In genomic region chr7:143892527-143893300, GRCh38 we compare ENCODE assay signal across 1 cellular context.
A peak's percentile ranks its signal among the peaks of the same experiment; 100 is the strongest.
TF ChIP-seq lines count a peak whose summit lies in the region.

No MANE protein-coding gene starts in this region.

TF ChIP-seq in K562, 482 proteins besides CTCF, POLR2A, EP300 and RAD21 (continued from another document):
- TF ChIP-seq EHMT2 (IDR thresholded peaks at IDR 0.05) (no peak; the same call in 1 of the 2 replicates), OTX1 (CRISPR knock-in tag; IDR thresholded peaks at IDR 0.05) (no peak), RBM17 (IDR thresholded peaks at IDR 0.05; ENCODE audit: borderline replicate concordance, low read depth, low read length) (no peak), GTF2E2 (tag; IDR thresholded peaks at IDR 0.05) (no peak), TAF15 (IDR thresholded peaks at IDR 0.05; ENCODE audit: low read depth, low read length) (no peak), SIN3B (IDR thresholded peaks at IDR 0.05; ENCODE audit: low read depth) (no peak), PRPF4 (IDR thresholded peaks at IDR 0.05; ENCODE audit: insufficient read depth, low read depth, low read length, poor library complexity, severe bottlenecking) (no peak), ZNF436 (CRISPR knock-in tag; IDR thresholded peaks at IDR 0.05) (no peak), ZNF512 (tag; IDR thresholded peaks at IDR 0.05) (0 out of 2 replicates have a peak, but pooled peaks have one; percentile 8), ZBED1 (IDR thresholded peaks at IDR 0.05) (no peak), ZNF197 (CRISPR knock-in tag; IDR thresholded peaks at IDR 0.05; ENCODE audit: low read depth) (no peak), ZNF77 (CRISPR knock-in tag; IDR thresholded peaks at IDR 0.05) (no peak), ZNF445 (CRISPR knock-in tag; IDR thresholded peaks at IDR 0.05; ENCODE audit: low read depth) (no peak), THAP12 (CRISPR knock-in tag; IDR thresholded peaks at IDR 0.05) (no peak), SREBF1 (IDR thresholded peaks at IDR 0.05; ENCODE audit: borderline replicate concordance, low read depth, low read length) (no peak), SMARCE1 (IDR thresholded peaks at IDR 0.05) (no peak; the same call in 1 of the 2 replicates), ZNF57 (CRISPR knock-in tag; IDR thresholded peaks at IDR 0.05) (no peak), TEAD2 (tag; IDR thresholded peaks at IDR 0.05) (no peak), SMAD2 (IDR thresholded peaks at IDR 0.05; ENCODE audit: low read depth, low read length) (no peak), ETV5 (CRISPR knock-in tag; IDR thresholded peaks at IDR 0.05; ENCODE audit: low read depth) (no peak), NR2C2 (CRISPR knock-in tag; IDR thresholded peaks at IDR 0.05) (no peak), NR2C2 (tag; IDR thresholded peaks at IDR 0.05) (no peak), PRMT5 (CRISPR knock-in tag; IDR thresholded peaks at IDR 0.05) (no peak), CXXC5 (CRISPR knock-in tag; IDR thresholded peaks at IDR 0.05) (no peak; the same call in none of the 2 replicates), WHSC1 (IDR thresholded peaks at IDR 0.05; ENCODE audit: low read length) (no peak), ZNF408 (CRISPR knock-in tag; IDR thresholded peaks at IDR 0.05; ENCODE audit: low read depth) (no peak), ZNF830 (CRISPR knock-in tag; IDR thresholded peaks at IDR 0.05) (no peak), RAD51 (IDR thresholded peaks at IDR 0.05; ENCODE audit: borderline replicate concordance, low read depth) (no peak), ZBTB17 (CRISPR knock-in tag; IDR thresholded peaks at IDR 0.05) (no peak), ZNF121 (CRISPR knock-in tag; conservative IDR thresholded peaks at IDR 0.05) (no peak), XRCC3 (IDR thresholded peaks at IDR 0.05) (no peak), MCM3 (IDR thresholded peaks at IDR 0.05) (no peak), CCNT2 (IDR thresholded peaks at IDR 0.05; ENCODE audit: borderline replicate concordance, extremely low read depth, insufficient read length, low read depth, low read length) (no peak), TAF9B (IDR thresholded peaks at IDR 0.05; ENCODE audit: partially characterized antibody) (no peak), SNRNP70 (optimal IDR thresholded peaks at IDR 0.05; ENCODE audit: low read depth, low read length) (no peak), ZC3H11A (IDR thresholded peaks at IDR 0.05; ENCODE audit: low read depth, low read length) (no peak), ZBTB26 (CRISPR knock-in tag; IDR thresholded peaks at IDR 0.05) (no peak), ZNF165 (CRISPR knock-in tag; IDR thresholded peaks at IDR 0.05; ENCODE audit: borderline replicate concordance) (no peak), ZC3H8 (IDR thresholded peaks at IDR 0.05) (no peak), HMBOX1 (IDR thresholded peaks at IDR 0.05) (no peak), MTA3 (IDR thresholded peaks at IDR 0.05; ENCODE audit: borderline replicate concordance) (no peak), TRIM25 (IDR thresholded peaks at IDR 0.05; ENCODE audit: borderline replicate concordance) (no peak)
- TF ChIP-seq, protein P1, sequence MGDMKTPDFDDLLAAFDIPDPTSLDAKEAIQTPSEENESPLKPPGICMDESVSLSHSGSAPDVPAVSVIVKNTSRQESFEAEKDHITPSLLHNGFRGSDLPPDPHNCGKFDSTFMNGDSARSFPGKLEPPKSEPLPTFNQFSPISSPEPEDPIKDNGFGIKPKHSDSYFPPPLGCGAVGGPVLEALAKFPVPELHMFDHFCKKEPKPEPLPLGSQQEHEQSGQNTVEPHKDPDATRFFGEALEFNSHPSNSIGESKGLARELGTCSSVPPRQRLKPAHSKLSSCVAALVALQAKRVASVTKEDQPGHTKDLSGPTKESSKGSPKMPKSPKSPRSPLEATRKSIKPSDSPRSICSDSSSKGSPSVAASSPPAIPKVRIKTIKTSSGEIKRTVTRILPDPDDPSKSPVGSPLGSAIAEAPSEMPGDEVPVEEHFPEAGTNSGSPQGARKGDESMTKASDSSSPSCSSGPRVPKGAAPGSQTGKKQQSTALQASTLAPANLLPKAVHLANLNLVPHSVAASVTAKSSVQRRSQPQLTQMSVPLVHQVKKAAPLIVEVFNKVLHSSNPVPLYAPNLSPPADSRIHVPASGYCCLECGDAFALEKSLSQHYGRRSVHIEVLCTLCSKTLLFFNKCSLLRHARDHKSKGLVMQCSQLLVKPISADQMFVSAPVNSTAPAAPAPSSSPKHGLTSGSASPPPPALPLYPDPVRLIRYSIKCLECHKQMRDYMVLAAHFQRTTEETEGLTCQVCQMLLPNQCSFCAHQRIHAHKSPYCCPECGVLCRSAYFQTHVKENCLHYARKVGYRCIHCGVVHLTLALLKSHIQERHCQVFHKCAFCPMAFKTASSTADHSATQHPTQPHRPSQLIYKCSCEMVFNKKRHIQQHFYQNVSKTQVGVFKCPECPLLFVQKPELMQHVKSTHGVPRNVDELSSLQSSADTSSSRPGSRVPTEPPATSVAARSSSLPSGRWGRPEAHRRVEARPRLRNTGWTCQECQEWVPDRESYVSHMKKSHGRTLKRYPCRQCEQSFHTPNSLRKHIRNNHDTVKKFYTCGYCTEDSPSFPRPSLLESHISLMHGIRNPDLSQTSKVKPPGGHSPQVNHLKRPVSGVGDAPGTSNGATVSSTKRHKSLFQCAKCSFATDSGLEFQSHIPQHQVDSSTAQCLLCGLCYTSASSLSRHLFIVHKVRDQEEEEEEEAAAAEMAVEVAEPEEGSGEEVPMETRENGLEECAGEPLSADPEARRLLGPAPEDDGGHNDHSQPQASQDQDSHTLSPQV (IDR thresholded peaks at IDR 0.05): no peak
- TF ChIP-seq, protein P2, sequence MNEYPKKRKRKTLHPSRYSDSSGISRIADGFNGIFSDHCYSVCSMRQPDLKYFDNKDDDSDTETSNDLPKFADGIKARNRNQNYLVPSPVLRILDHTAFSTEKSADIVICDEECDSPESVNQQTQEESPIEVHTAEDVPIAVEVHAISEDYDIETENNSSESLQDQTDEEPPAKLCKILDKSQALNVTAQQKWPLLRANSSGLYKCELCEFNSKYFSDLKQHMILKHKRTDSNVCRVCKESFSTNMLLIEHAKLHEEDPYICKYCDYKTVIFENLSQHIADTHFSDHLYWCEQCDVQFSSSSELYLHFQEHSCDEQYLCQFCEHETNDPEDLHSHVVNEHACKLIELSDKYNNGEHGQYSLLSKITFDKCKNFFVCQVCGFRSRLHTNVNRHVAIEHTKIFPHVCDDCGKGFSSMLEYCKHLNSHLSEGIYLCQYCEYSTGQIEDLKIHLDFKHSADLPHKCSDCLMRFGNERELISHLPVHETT (CRISPR knock-in tag; conservative IDR thresholded peaks at IDR 0.05 in 1 of 2, IDR thresholded peaks at IDR 0.05 in 1 of 2): no peak
- TF ChIP-seq, protein P3, sequence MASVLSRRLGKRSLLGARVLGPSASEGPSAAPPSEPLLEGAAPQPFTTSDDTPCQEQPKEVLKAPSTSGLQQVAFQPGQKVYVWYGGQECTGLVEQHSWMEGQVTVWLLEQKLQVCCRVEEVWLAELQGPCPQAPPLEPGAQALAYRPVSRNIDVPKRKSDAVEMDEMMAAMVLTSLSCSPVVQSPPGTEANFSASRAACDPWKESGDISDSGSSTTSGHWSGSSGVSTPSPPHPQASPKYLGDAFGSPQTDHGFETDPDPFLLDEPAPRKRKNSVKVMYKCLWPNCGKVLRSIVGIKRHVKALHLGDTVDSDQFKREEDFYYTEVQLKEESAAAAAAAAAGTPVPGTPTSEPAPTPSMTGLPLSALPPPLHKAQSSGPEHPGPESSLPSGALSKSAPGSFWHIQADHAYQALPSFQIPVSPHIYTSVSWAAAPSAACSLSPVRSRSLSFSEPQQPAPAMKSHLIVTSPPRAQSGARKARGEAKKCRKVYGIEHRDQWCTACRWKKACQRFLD (CRISPR knock-in tag; IDR thresholded peaks at IDR 0.05): no peak
- TF ChIP-seq, protein P4, sequence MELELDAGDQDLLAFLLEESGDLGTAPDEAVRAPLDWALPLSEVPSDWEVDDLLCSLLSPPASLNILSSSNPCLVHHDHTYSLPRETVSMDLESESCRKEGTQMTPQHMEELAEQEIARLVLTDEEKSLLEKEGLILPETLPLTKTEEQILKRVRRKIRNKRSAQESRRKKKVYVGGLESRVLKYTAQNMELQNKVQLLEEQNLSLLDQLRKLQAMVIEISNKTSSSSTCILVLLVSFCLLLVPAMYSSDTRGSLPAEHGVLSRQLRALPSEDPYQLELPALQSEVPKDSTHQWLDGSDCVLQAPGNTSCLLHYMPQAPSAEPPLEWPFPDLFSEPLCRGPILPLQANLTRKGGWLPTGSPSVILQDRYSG (tag; conservative IDR thresholded peaks at IDR 0.05; ENCODE audit: low read depth): no peak
- TF ChIP-seq, protein P5, sequence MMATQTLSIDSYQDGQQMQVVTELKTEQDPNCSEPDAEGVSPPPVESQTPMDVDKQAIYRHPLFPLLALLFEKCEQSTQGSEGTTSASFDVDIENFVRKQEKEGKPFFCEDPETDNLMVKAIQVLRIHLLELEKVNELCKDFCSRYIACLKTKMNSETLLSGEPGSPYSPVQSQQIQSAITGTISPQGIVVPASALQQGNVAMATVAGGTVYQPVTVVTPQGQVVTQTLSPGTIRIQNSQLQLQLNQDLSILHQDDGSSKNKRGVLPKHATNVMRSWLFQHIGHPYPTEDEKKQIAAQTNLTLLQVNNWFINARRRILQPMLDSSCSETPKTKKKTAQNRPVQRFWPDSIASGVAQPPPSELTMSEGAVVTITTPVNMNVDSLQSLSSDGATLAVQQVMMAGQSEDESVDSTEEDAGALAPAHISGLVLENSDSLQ (IDR thresholded peaks at IDR 0.05): no peak
